1 cellular context compared by ENCODE assay signal in genomic region chr10:93173867-93174845, GRCh38.
TF ChIP-seq lines count a peak whose summit lies in the region.

No MANE protein-coding gene starts in this region.

TF ChIP-seq in HepG2, 621 proteins besides CTCF, POLR2A, EP300 and RAD21 (continued from another document):
- TF ChIP-seq KIAA2018 (CRISPR knock-in tag; IDR thresholded peaks at IDR 0.05; ENCODE audit: borderline replicate concordance) (no peak), BCL3 (CRISPR knock-in tag; IDR thresholded peaks at IDR 0.05) (no peak), ARID5B (CRISPR knock-in tag; IDR thresholded peaks at IDR 0.05) (peak; percentile 49; the same call in 1 of the 2 replicates), ZIK1 (CRISPR knock-in tag; IDR thresholded peaks at IDR 0.05; ENCODE audit: borderline replicate concordance, low read depth) (no peak), ZNF354B (CRISPR knock-in tag; IDR thresholded peaks at IDR 0.05) (no peak)
